8 cellular contexts compared by ENCODE assay signal in the genomic region with DNA sequence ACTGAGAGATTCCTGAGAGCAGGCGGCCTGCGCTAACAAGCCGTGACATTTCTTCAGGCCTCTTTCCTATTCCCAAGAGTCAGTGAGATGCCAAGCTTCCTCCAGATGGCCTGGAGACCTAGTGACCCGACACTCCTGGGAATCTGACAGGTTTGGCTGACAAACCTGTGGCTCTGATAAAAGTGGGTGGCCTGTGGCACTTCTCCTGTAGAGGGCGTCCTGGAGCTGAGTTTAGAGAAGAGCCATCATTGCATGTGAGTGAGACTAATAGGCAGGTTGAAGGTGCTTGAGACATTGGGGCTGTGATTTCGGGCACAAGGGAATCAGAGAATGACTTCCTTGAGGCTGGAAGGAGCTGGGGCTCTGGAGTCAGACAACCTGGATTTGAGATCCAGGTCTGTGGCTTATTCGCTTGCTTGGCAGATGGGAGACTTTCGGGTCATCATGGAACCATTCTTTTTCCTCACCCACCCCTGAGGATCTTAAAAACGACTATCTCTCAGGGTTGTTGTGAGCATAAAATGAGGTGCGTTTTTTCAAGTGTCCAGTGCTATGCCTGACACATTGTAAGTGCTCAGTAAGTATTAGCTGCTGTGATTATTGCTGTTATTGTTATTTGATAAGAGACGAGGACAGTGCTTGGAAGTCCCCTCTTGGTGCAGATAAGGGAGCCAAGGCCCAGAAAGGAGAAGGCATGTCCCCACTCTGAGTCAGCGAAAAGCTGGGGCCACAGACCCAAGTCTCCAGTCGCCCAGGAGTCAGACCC.
A peak's percentile ranks its signal among the peaks of the same experiment; 100 is the strongest.
DNase-seq lines count a peak whose midpoint lies in the region; ATAC-seq and TF ChIP-seq lines count a peak whose summit lies in the region.

No MANE protein-coding gene starts in this region.

- H3K4me3 ChIP-seq in NB4 (ENCODE audit: low read depth, low read length): no peak overlapping the region
- H3K4me3 ChIP-seq in body of pancreas: no peak overlapping the region
- no peak overlapping the region for H3K4me3 ChIP-seq in mucosa of descending colon

- H3K9me3 ChIP-seq in body of pancreas (no peaks in the 10 kb centered on the region), mucosa of descending colon (no peaks in the 10 kb centered on the region)

- intact Hi-C loops in body of pancreas (cut with DNase I): no loop called here
- intact Hi-C loops in mucosa of descending colon (cut with DNase I, micrococcal nuclease): no loop called here

- WGBS in body of pancreas, 2 donors: 52 to 56% methylated on average over 11 to 13 of the region's 13 CpGs

- TF ChIP-seq CTCF in 22Rv1 (IDR thresholded peaks at IDR 0.05) (peak; percentile 76), NB4 (IDR thresholded peaks at IDR 0.05; ENCODE audit: low read depth, low read length) (peak; percentile 77), body of pancreas (IDR thresholded peaks at IDR 0.05) (peak in 5 of 7 experiments; percentile 17 to 36 (median 31)), mucosa of descending colon (IDR thresholded peaks at IDR 0.05) (no peak)

- no peaks in the 10 kb centered on the region for H3K27me3 ChIP-seq in body of pancreas

- no peak for TF ChIP-seq POLR2A in NB4 (IDR thresholded peaks at IDR 0.05; ENCODE audit: extremely low read depth, insufficient read length)
- no peak for TF ChIP-seq POLR2A in body of pancreas (IDR thresholded peaks at IDR 0.05)

- H3K27ac ChIP-seq in 22Rv1: no peak overlapping the region
- H3K27ac ChIP-seq in body of pancreas: no peak overlapping the region

- DNase-seq in EH (ENCODE audit: low read depth) (peak; percentile 57), NB4 (ENCODE audit: low read depth) (peak; percentile 53), body of pancreas (peak; percentile 23 to 45 (median 32)), mucosa of descending colon (peak in 2 of 3 donors; percentile 36 to 68), cerebellar nuclear complex (lab: John Stamatoyannopoulos, UW) (no peak)

- H3K36me3 ChIP-seq in body of pancreas (replicated peaks in 1 of 2; ENCODE audit: insufficient read depth in 1 of 2, low read depth in 2 of 2): no peaks in the 10 kb centered on the region
- H3K36me3 ChIP-seq in mucosa of descending colon (ENCODE audit: low read depth): no peaks in the 10 kb centered on the region

- ATAC-seq in body of pancreas (no peak), mucosa of descending colon (peak; percentile 51), GM21447 (IDR thresholded peaks at IDR 0.05; ENCODE audit: unreplicated experiment) (no peak), HG02938 (IDR thresholded peaks at IDR 0.05; ENCODE audit: unreplicated experiment) (no peak)

- H3K4me1 ChIP-seq in body of pancreas (no peaks in the 10 kb centered on the region), mucosa of descending colon (ENCODE audit: low read depth) (no peaks in the 10 kb centered on the region)

Comparison
In these comparisons a context has a peak if more than half of its experiments do, and no peak if none do; other contexts are left out.
1. DNase-seq: peak in EH (single experiment), NB4 (single experiment), body of pancreas (4 of 4) and mucosa of descending colon (2 of 3); none in cerebellar nuclear complex (0 of 2).